ENCODE assay signal across 13 cellular contexts in genomic region chr1:8371372-8371991, GRCh38. TPM values are rescaled to one million over a fixed set of nuclear protein-coding genes. Genes with fewer than 3 reads are reported as not detected.
A peak's percentile ranks its signal among the peaks of the same experiment; 100 is the strongest.
DNase-seq lines count a peak whose midpoint lies in the region; ATAC-seq, FAIRE-seq and TF ChIP-seq lines count a peak whose summit lies in the region.
"Had no signal": no experiment of that assay in that cellular context is flagged by ENCODE, and none has a peak within 500 bp of the region (broad histone marks: within the 10 kb centered on the region; RNA-seq: fewer than 3 reads in every experiment).

No MANE protein-coding gene starts in this region.

- peak overlapping the region; percentile 67 for H3K27ac Mint-ChIP-seq in CD8-positive, alpha-beta T cell
- H3K27ac Mint-ChIP-seq in activated naive CD8-positive, alpha-beta T cell treated with anti-CD3 and anti-CD28 coated beads, Interleukin-2, amount 50 U/mL, for 24 hours = peak overlapping the region; percentile 22
- H3K27ac Mint-ChIP-seq in stimulated activated effector memory CD8-positive, alpha-beta T cell treated with anti-CD3 and anti-CD28 coated beads, Interleukin-12 subunit alpha, Interleukin-12 subunit beta, amount 100 ng/mL, for 72 hours = peak overlapping the region; percentile 41
- H3K27ac Mint-ChIP-seq in CD8-positive, alpha-beta memory T cell = peak overlapping the region in 3 of 8 donors; percentile 18 to 69 (median 58)
- H3K27ac Mint-ChIP-seq: dendritic cell treated with granulocyte-macrophage colony-stimulating factor and Interleukin-4, amounts not matched to agents 40 ng/mL and 50 ng/mL, for 4 days had no signal

- peaks cover 49% of the 10 kb centered on the region for H3K4me1 Mint-ChIP-seq in CD8-positive, alpha-beta T cell (ENCODE audit: low read depth)
- peaks cover 22% of the 10 kb centered on the region for H3K4me1 Mint-ChIP-seq in activated naive CD8-positive, alpha-beta T cell treated with anti-CD3 and anti-CD28 coated beads, Interleukin-2, amount 50 U/mL, for 24 hours
- H3K4me1 Mint-ChIP-seq in stimulated activated effector memory CD8-positive, alpha-beta T cell treated with anti-CD3 and anti-CD28 coated beads, Interleukin-12 subunit alpha, Interleukin-12 subunit beta, amount 100 ng/mL, for 72 hours = peaks cover 52% of the 10 kb centered on the region
- H3K4me1 Mint-ChIP-seq in CD8-positive, alpha-beta memory T cell = peaks cover 60 to 80% (median 77%) of the 10 kb centered on the region in 3 donors

- peaks cover 5% of the 10 kb centered on the region for H3K36me3 ChIP-seq in CD8-positive, alpha-beta T cell (ENCODE audit: insufficient read depth, low read length)
- H3K36me3 ChIP-seq in CD8-positive, alpha-beta memory T cell (ENCODE audit: insufficient read depth, low read length) = no peaks in the 10 kb centered on the region

- H3K4me3 ChIP-seq in CD8-positive, alpha-beta T cell (ENCODE audit: low read depth, low read length) = no peak overlapping the region
- no peak overlapping the region for H3K4me3 ChIP-seq in CD8-positive, alpha-beta memory T cell (ENCODE audit: low read length)

- ATAC-seq in CD8-positive, alpha-beta T cell = no peak
- no peak for ATAC-seq in activated naive CD8-positive, alpha-beta T cell treated with anti-CD3 and anti-CD28 coated beads, Interleukin-2, amount 50 U/mL, for 24 hours
- ATAC-seq in left lobe of liver = peak; percentile 4
- no peak for ATAC-seq in stimulated activated effector memory CD8-positive, alpha-beta T cell treated with anti-CD3 and anti-CD28 coated beads, Interleukin-12 subunit alpha, Interleukin-12 subunit beta, amount 100 ng/mL, for 72 hours
- ATAC-seq in GM18870 (IDR thresholded peaks at IDR 0.05; ENCODE audit: unreplicated experiment) = no peak

- H3K4me3 Mint-ChIP-seq in CD8-positive, alpha-beta T cell = no peak overlapping the region
- H3K4me3 Mint-ChIP-seq in activated naive CD8-positive, alpha-beta T cell treated with anti-CD3 and anti-CD28 coated beads, Interleukin-2, amount 50 U/mL, for 24 hours = no peak overlapping the region
- H3K4me3 Mint-ChIP-seq in stimulated activated effector memory CD8-positive, alpha-beta T cell treated with anti-CD3 and anti-CD28 coated beads, Interleukin-12 subunit alpha, Interleukin-12 subunit beta, amount 100 ng/mL, for 72 hours = no peak overlapping the region
- H3K4me3 Mint-ChIP-seq in CD8-positive, alpha-beta memory T cell = no peak overlapping the region
- H3K4me3 Mint-ChIP-seq: dendritic cell treated with granulocyte-macrophage colony-stimulating factor and Interleukin-4, amounts not matched to agents 40 ng/mL and 50 ng/mL, for 4 days had no signal

- H3K9me3 ChIP-seq in CD8-positive, alpha-beta T cell (ENCODE audit: low read length) = no peaks in the 10 kb centered on the region
- H3K9me3 ChIP-seq in CD8-positive, alpha-beta memory T cell (ENCODE audit: low read length) = no peaks in the 10 kb centered on the region

- no peak for DNase-seq in CD8-positive, alpha-beta T cell
- DNase-seq in activated naive CD8-positive, alpha-beta T cell treated with anti-CD3 and anti-CD28 coated beads, Interleukin-2, amount 50 U/mL, for 24 hours = no peak
- DNase-seq in left lobe of liver (ENCODE audit: low spot score) = no peak
- no peak for DNase-seq in stimulated activated effector memory CD8-positive, alpha-beta T cell treated with anti-CD3 and anti-CD28 coated beads, Interleukin-12 subunit alpha, Interleukin-12 subunit beta, amount 100 ng/mL, for 72 hours (ENCODE audit: low spot score in 2 of 2)
- no peak for DNase-seq in CD8-positive, alpha-beta memory T cell
- DNase-seq in RPMI8226 = no peak
- no peak for DNase-seq in H54 (ENCODE audit: insufficient read length, low spot score)
- DNase-seq: activated CD8-positive, alpha-beta memory T cell treated with anti-CD3 and anti-CD28 coated beads, Interleukin-2, amount 50 U/mL, for 48 hours; DMS53; NCI-H2107 had no signal

- TF ChIP-seq POLR2A in H54 (IDR thresholded peaks at IDR 0.05; ENCODE audit: low read depth, low read length) = no peak

- H3K27me3 ChIP-seq in CD8-positive, alpha-beta T cell (ENCODE audit: insufficient read depth, low read length) = no peaks in the 10 kb centered on the region
- H3K27me3 ChIP-seq in CD8-positive, alpha-beta memory T cell (ENCODE audit: insufficient read depth, low read length, poor library complexity, severe bottlenecking) = no peaks in the 10 kb centered on the region

- intact Hi-C loops in CD8-positive, alpha-beta T cell (cut with DNase I, micrococcal nuclease) = no loop called here

- H3K27me3 Mint-ChIP-seq in CD8-positive, alpha-beta T cell (ENCODE audit: low read depth) = no peaks in the 10 kb centered on the region
- no peaks in the 10 kb centered on the region for H3K27me3 Mint-ChIP-seq in activated naive CD8-positive, alpha-beta T cell treated with anti-CD3 and anti-CD28 coated beads, Interleukin-2, amount 50 U/mL, for 24 hours
- no peaks in the 10 kb centered on the region for H3K27me3 Mint-ChIP-seq in CD8-positive, alpha-beta memory T cell
- H3K27me3 Mint-ChIP-seq: dendritic cell treated with granulocyte-macrophage colony-stimulating factor and Interleukin-4, amounts not matched to agents 40 ng/mL and 50 ng/mL, for 4 days had no signal

- no peak overlapping the region for H3K27ac ChIP-seq in CD8-positive, alpha-beta T cell (ENCODE audit: low read depth, low read length)
- no peak overlapping the region for H3K27ac ChIP-seq in CD8-positive, alpha-beta memory T cell (ENCODE audit: low read depth, low read length)

- peaks cover 9% of the 10 kb centered on the region for H3K4me1 ChIP-seq in CD8-positive, alpha-beta T cell (ENCODE audit: insufficient read depth, low read length)
- peaks cover 28% of the 10 kb centered on the region for H3K4me1 ChIP-seq in CD8-positive, alpha-beta memory T cell (ENCODE audit: insufficient read depth, low read length)

- POLR2A ChIA-PET in CD8-positive, alpha-beta T cell (lab: Charles Lee) = no interaction called here
- POLR2A ChIA-PET in CD8-positive, alpha-beta memory T cell (lab: Charles Lee) = no interaction called here

- CTCF ChIA-PET in CD8-positive, alpha-beta T cell (lab: Charles Lee) = interaction anchor here (0.6 to 2.2 kb wide), 5 partner anchors 22 to 396 kb away, joined by 4 to 6 read pairs (median 4); no protein-coding TSS in a partner anchor
- CTCF ChIA-PET in CD8-positive, alpha-beta memory T cell (lab: Charles Lee) = interaction anchor here (1.0 kb wide), 1 partner anchor 17 kb away, joined by 3 read pairs; no protein-coding TSS in a partner anchor

- no peak for TF ChIP-seq CTCF in CD8-positive, alpha-beta T cell (IDR thresholded peaks at IDR 0.05)

- no peak for FAIRE-seq in H54 (lab: Jason Lieb, UNC)

- H3K9me3 Mint-ChIP-seq in CD8-positive, alpha-beta T cell = no peaks in the 10 kb centered on the region
- no peaks in the 10 kb centered on the region for H3K9me3 Mint-ChIP-seq in activated naive CD8-positive, alpha-beta T cell treated with anti-CD3 and anti-CD28 coated beads, Interleukin-2, amount 50 U/mL, for 24 hours
- no peaks in the 10 kb centered on the region for H3K9me3 Mint-ChIP-seq in stimulated activated effector memory CD8-positive, alpha-beta T cell treated with anti-CD3 and anti-CD28 coated beads, Interleukin-12 subunit alpha, Interleukin-12 subunit beta, amount 100 ng/mL, for 72 hours
- no peaks in the 10 kb centered on the region for H3K9me3 Mint-ChIP-seq in CD8-positive, alpha-beta memory T cell
- H3K9me3 Mint-ChIP-seq: dendritic cell treated with granulocyte-macrophage colony-stimulating factor and Interleukin-4, amounts not matched to agents 40 ng/mL and 50 ng/mL, for 4 days had no signal

- peaks cover 48% of the 10 kb centered on the region for H3K36me3 Mint-ChIP-seq in CD8-positive, alpha-beta T cell
- peaks cover 2% of the 10 kb centered on the region for H3K36me3 Mint-ChIP-seq in activated naive CD8-positive, alpha-beta T cell treated with anti-CD3 and anti-CD28 coated beads, Interleukin-2, amount 50 U/mL, for 24 hours (ENCODE audit: low read depth)
- H3K36me3 Mint-ChIP-seq in stimulated activated effector memory CD8-positive, alpha-beta T cell treated with anti-CD3 and anti-CD28 coated beads, Interleukin-12 subunit alpha, Interleukin-12 subunit beta, amount 100 ng/mL, for 72 hours = peaks cover 22% of the 10 kb centered on the region
- peaks cover 0 to 52% (median 5%) of the 10 kb centered on the region in 3 donors for H3K36me3 Mint-ChIP-seq in CD8-positive, alpha-beta memory T cell

RNA-seq across cellular contexts. Expression of gene SLC45A1, which starts 53.6 kb away (rescaled TPM):
- under 1 TPM; 0.60 to 0.75 TPM for total RNA-seq in CD8-positive, alpha-beta T cell
- 0.20 TPM for total RNA-seq in left lobe of liver
- total RNA-seq in CD8-positive, alpha-beta memory T cell = under 1 TPM; 0.31 to 0.58 TPM
- polyA plus RNA-seq in CD8-positive, alpha-beta memory T cell = 0.70 TPM
- total RNA-seq: HT-29 had no signal
